In genomic region chr3:134307425-134307824, GRCh38 we compare ENCODE assay signal across 2 cellular contexts.
A peak's percentile ranks its signal among the peaks of the same experiment; 100 is the strongest.
TF ChIP-seq lines count a peak whose summit lies in the region.

No MANE protein-coding gene starts in this region.

TF ChIP-seq in HepG2, 621 proteins besides CTCF, POLR2A, EP300 and RAD21:
- TF ChIP-seq ZFP91 (CRISPR knock-in tag; IDR thresholded peaks at IDR 0.05; ENCODE audit: borderline replicate concordance) (no peak), ZNF597 (CRISPR knock-in tag; IDR thresholded peaks at IDR 0.05) (no peak), RXRB (CRISPR knock-in tag; IDR thresholded peaks at IDR 0.05; ENCODE audit: borderline replicate concordance) (no peak), KDM5A (IDR thresholded peaks at IDR 0.05; ENCODE audit: borderline replicate concordance, low read length) (no peak), ZNF530 (CRISPR knock-in tag; IDR thresholded peaks at IDR 0.05; ENCODE audit: low read depth) (no peak), CEBPB (IDR thresholded peaks at IDR 0.05; ENCODE audit: borderline replicate concordance, low read depth, low read length) (peak; percentile 42; the same call in 1 of the 2 replicates), ELF4 (CRISPR knock-in tag; IDR thresholded peaks at IDR 0.05; ENCODE audit: borderline replicate concordance) (no peak), PAF1 (CRISPR knock-in tag; IDR thresholded peaks at IDR 0.05) (no peak), ZNF7 (CRISPR knock-in tag; IDR thresholded peaks at IDR 0.05) (no peak), MAZ (IDR thresholded peaks at IDR 0.05; ENCODE audit: borderline replicate concordance, low read depth, low read length) (no peak), MAZ (CRISPR knock-in tag; IDR thresholded peaks at IDR 0.05; ENCODE audit: low read depth) (no peak), ZNF569 (CRISPR knock-in tag; IDR thresholded peaks at IDR 0.05; ENCODE audit: borderline replicate concordance) (no peak), MAX (IDR thresholded peaks at IDR 0.05) (peak; percentile 59; the same call in 1 of the 2 replicates), RBM39 (IDR thresholded peaks at IDR 0.05; ENCODE audit: low read depth, low read length, poor library complexity, severe bottlenecking) (no peak), ZNF17 (CRISPR knock-in tag; IDR thresholded peaks at IDR 0.05) (no peak), PHF20 (CRISPR knock-in tag; IDR thresholded peaks at IDR 0.05) (no peak), CCDC6 (CRISPR knock-in tag; IDR thresholded peaks at IDR 0.05) (no peak), ZFY (CRISPR knock-in tag; IDR thresholded peaks at IDR 0.05) (peak; percentile 32; the same call in 1 of the 2 replicates), HNRNPUL1 (IDR thresholded peaks at IDR 0.05; ENCODE audit: low read depth, low read length) (no peak), TRIM24 (CRISPR knock-in tag; IDR thresholded peaks at IDR 0.05) (no peak), HNRNPK (IDR thresholded peaks at IDR 0.05; ENCODE audit: low read depth, low read length, poor library complexity, severe bottlenecking) (no peak), AKAP8 (CRISPR knock-in tag; IDR thresholded peaks at IDR 0.05) (no peak), ZFX (CRISPR knock-in tag; IDR thresholded peaks at IDR 0.05; ENCODE audit: low read depth) (peak; percentile 24; the same call in 1 of the 2 replicates), KDM4B (CRISPR knock-in tag; IDR thresholded peaks at IDR 0.05) (no peak), CENPX (CRISPR knock-in tag; IDR thresholded peaks at IDR 0.05) (no peak), CEBPG (CRISPR knock-in tag; IDR thresholded peaks at IDR 0.05) (peak; percentile 71), TFDP1 (CRISPR knock-in tag; IDR thresholded peaks at IDR 0.05; ENCODE audit: borderline replicate concordance) (no peak)
- TF ChIP-seq, protein P1, sequence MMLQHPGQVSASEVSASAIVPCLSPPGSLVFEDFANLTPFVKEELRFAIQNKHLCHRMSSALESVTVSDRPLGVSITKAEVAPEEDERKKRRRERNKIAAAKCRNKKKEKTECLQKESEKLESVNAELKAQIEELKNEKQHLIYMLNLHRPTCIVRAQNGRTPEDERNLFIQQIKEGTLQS (CRISPR knock-in tag; IDR thresholded peaks at IDR 0.05), result peak; percentile 52; the same call in 1 of the 2 replicates
TF ChIP-seq in HepG2: peak in this region for 6.

TF ChIP-seq in WTC11, 78 proteins besides CTCF, POLR2A, EP300 and RAD21:
- TF ChIP-seq CDX4 (CRISPR knock-in tag; IDR thresholded peaks at IDR 0.05; ENCODE audit: borderline replicate concordance) (no peak), SP1 (CRISPR knock-in tag; conservative IDR thresholded peaks at IDR 0.05) (no peak), ZNF317 (CRISPR knock-in tag; IDR thresholded peaks at IDR 0.05; ENCODE audit: borderline replicate concordance, low read depth) (no peak), GABPB1 (CRISPR knock-in tag; IDR thresholded peaks at IDR 0.05) (peak; percentile 43; the same call in 1 of the 2 replicates), FOXJ3 (CRISPR knock-in tag; IDR thresholded peaks at IDR 0.05; ENCODE audit: borderline replicate concordance) (no peak)
- TF ChIP-seq, protein P2, sequence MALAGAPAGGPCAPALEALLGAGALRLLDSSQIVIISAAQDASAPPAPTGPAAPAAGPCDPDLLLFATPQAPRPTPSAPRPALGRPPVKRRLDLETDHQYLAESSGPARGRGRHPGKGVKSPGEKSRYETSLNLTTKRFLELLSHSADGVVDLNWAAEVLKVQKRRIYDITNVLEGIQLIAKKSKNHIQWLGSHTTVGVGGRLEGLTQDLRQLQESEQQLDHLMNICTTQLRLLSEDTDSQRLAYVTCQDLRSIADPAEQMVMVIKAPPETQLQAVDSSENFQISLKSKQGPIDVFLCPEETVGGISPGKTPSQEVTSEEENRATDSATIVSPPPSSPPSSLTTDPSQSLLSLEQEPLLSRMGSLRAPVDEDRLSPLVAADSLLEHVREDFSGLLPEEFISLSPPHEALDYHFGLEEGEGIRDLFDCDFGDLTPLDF (CRISPR knock-in tag; IDR thresholded peaks at IDR 0.05), result no peak
